In the genomic region with DNA sequence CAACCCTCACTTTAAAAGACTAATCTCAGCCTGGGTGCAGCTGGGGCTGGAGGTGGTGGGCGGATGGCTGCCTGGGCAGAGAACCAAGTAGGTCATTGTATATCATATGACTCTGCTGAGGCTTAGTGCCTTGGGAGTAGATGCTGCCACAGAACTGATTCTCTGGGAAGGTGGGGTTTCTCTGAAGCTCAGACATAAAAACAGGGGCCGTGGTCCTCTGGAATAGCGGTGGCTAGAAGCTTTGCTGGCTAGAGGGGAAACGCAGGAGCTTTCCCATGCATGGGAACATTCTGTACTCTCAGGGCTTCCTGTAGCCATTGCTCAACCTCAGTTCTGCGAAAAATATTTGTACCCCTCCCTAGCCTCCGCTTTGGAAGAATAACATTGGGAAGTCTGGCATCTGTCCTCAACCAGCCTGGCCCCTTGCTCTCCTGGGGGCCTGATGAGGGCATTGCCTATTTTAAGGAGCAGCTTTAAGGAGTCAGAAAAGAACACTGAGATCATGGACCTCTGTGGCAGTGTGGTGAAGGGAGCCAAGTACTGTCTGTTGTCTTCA, we compare ENCODE assay signal across 10 cellular contexts. TPM values are rescaled to one million over a fixed set of nuclear protein-coding genes. Genes with fewer than 3 reads are reported as not detected.
DNase-seq lines count a peak whose midpoint lies in the region; ATAC-seq and TF ChIP-seq lines count a peak whose summit lies in the region.
"Had no signal": no experiment of that assay in that cellular context is flagged by ENCODE, and none has a peak within 500 bp of the region (broad histone marks: within the 10 kb centered on the region; RNA-seq: fewer than 3 reads in every experiment).

No MANE protein-coding gene starts in this region.

- H3K9me3 ChIP-seq in ovary (no peaks in the 10 kb centered on the region), aorta (ENCODE audit: control insufficient read depth, low read length) (no peaks in the 10 kb centered on the region), PC-3 (ENCODE audit: low read length) (no peaks in the 10 kb centered on the region)

- no peak overlapping the region for H3K9ac ChIP-seq in PC-3 (ENCODE audit: low read length)

- H3K4me3 ChIP-seq in ovary (no peak overlapping the region), aorta (ENCODE audit: low read length in 2 of 2) (no peak overlapping the region), PC-3 (ENCODE audit: low read length) (no peak overlapping the region)

- no peaks in the 10 kb centered on the region for H3K79me2 ChIP-seq in PC-3 (ENCODE audit: low read length)

- H3K4me1 ChIP-seq in ovary (ENCODE audit: insufficient read depth) (peaks cover 7% of the 10 kb centered on the region), aorta (ENCODE audit: control insufficient read depth in 1 of 2, insufficient read depth in 2 of 2, low read length in 2 of 2) (peaks cover 0 to 2% of the 10 kb centered on the region in 2 donors), PC-3 (ENCODE audit: insufficient read depth, low read length) (peaks cover 8% of the 10 kb centered on the region)

- CTCF ChIA-PET in PC-3 (lab: Charles Lee): no interaction called here

- no peaks in the 10 kb centered on the region for H3K27me3 ChIP-seq in ovary
- no peaks in the 10 kb centered on the region for H3K27me3 ChIP-seq in aorta (ENCODE audit: control insufficient read depth in 1 of 2, insufficient read depth in 2 of 2, low read length in 1 of 2)
- H3K27me3 ChIP-seq in PC-3 (ENCODE audit: low read length): no peaks in the 10 kb centered on the region

- intact Hi-C loops in Right ventricle myocardium inferior (cut with DNase I): loop anchor here (2.0 kb wide), 1 partner anchor 15 kb away; a partner anchor contains a TSS
- intact Hi-C loops in cardiac septum (cut with DNase I): no loop called here
- intact Hi-C loops in ovary (cut with DNase I): no loop called here
- intact Hi-C loops in aorta (cut with DNase I): loop anchor here in 1 of 2 donors (2.0 kb wide), 1 partner anchor 341 kb away; a partner anchor contains a TSS
- intact Hi-C loops in PC-3 (cut with micrococcal nuclease): no loop called here

- TF ChIP-seq EP300 in ovary (IDR thresholded peaks at IDR 0.05): peak; percentile 90

- H3K9me2 ChIP-seq in PC-3 (replicated peaks; ENCODE audit: low read length): no peaks in the 10 kb centered on the region

- DNase-seq in Right ventricle myocardium inferior (ENCODE audit: missing footprints) (peak; percentile 65), cardiac septum (ENCODE audit: low spot score) (no peak), fibroblast of the conjunctiva (ENCODE audit: low read depth) (peak; percentile 88), ovary (peak; percentile 32 to 76 (median 69)), aorta (peak; percentile 69 to 84), GM20000 (ENCODE audit: low spot score) (no peak), PC-3 (no peak), SW480 (ENCODE audit: low spot score) (no peak)
- DNase-seq: NCI-H1930 had no signal

- POLR2A ChIA-PET in PC-3 (lab: Charles Lee; ENCODE audit: unreplicated experiment): no interaction called here

- TF ChIP-seq CTCF in ovary (IDR thresholded peaks at IDR 0.05) (no peak), GM20000 (IDR thresholded peaks at IDR 0.05; ENCODE audit: extremely low read depth, missing control alignments) (no peak), PC-3 (conservative IDR thresholded peaks at IDR 0.05; ENCODE audit: low read depth, low read length) (no peak)

- H3K27ac ChIP-seq in ovary: peak overlapping the region in 1 of 2 donors; percentile 40
- H3K27ac ChIP-seq in aorta (ENCODE audit: low read depth in 1 of 2, low read length in 2 of 2): peak overlapping the region; percentile 51 to 100
- no peak overlapping the region for H3K27ac ChIP-seq in PC-3 (ENCODE audit: low read length)

- no peaks in the 10 kb centered on the region for H4K20me1 ChIP-seq in PC-3 (ENCODE audit: low read length)

- ATAC-seq in Right ventricle myocardium inferior (peak; percentile 91), aorta (ENCODE audit: low FRiP score) (peak; percentile 92), PC-3 (no peak)

- no peak for TF ChIP-seq POLR2A in ovary (IDR thresholded peaks at IDR 0.05)

- no TSS peak for BruUV-seq in PC-3 (replicated peaks; lab: Mats Ljungman, UMichigan)

- no peaks in the 10 kb centered on the region for H3F3A ChIP-seq in PC-3 (ENCODE audit: low read length, unreplicated experiment)

- H3K36me3 ChIP-seq in ovary: no peaks in the 10 kb centered on the region
- no peaks in the 10 kb centered on the region for H3K36me3 ChIP-seq in aorta (ENCODE audit: control insufficient read depth in 1 of 2, insufficient read depth in 2 of 2, low read length in 1 of 2)
- H3K36me3 ChIP-seq in PC-3 (ENCODE audit: low read depth, low read length): no peaks in the 10 kb centered on the region

- no peak overlapping the region for H2AFZ ChIP-seq in PC-3 (ENCODE audit: low read length)

- H3K4me2 ChIP-seq in PC-3 (ENCODE audit: low read length): no peak overlapping the region

- 1 to 6% (median 4%) methylated on average over 6 of the region's 6 CpGs for WGBS in ovary, 3 donors
- 4 to 6% methylated on average over 6 of the region's 6 CpGs for WGBS in aorta, 2 donors

RNA-seq across cellular contexts. Expression of a gene that starts 14.7 kb away (rescaled TPM):
- 23.8 TPM for total RNA-seq in Right ventricle myocardium inferior
- total RNA-seq in cardiac septum: 4.3 TPM
- 10 to 100 TPM in 1 of 7 donors, 1 to 10 TPM in 6; 1.1 to 11.8 (median 4.2) TPM for total RNA-seq in ovary
- 1 to 10 TPM; 4.3 to 5.8 TPM for polyA plus RNA-seq in ovary
- 10 to 100 TPM in 1 of 2 donors, 1 to 10 TPM in 1; 8.3 to 60.1 TPM for total RNA-seq in aorta
- polyA plus RNA-seq in aorta: 10 to 100 TPM; 32.3 to 80.1 TPM
- total RNA-seq in PC-3 (2014; rRNA removed): 7.3 and 7.6 TPM in 2 replicates
- polyA plus RNA-seq: neural cell had no signal

Comparison
In these comparisons a context has a peak if more than half of its experiments do, and no peak if none do; other contexts are left out.
1. DNase-seq: peak in Right ventricle myocardium inferior (single experiment), fibroblast of the conjunctiva (single experiment), ovary (5 of 5) and aorta (2 of 2); none in cardiac septum (single experiment), GM20000 (single experiment), PC-3 (single experiment) and SW480 (single experiment).